Comparison of ENCODE assay signal across 19 cellular contexts in the genomic region with DNA sequence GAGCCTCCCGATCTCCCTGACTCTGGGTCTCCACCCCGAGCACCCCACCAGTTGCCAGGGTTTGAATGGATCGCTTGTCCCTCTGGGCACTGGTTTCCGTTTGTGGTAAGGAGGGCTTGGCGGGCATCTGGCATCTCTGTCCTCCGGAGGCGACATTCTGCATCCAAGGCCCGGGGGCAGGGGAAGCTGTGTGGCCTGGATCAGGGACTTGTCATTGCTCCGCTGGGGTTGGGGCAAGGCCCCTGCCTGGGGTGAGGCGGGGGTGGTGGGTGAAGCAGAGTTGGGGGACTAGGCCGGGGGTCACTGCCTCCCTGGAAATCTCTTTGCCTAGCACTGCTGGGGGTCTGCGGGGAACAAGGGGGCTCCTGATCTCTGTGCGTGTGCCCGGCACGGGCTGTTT. TPM values are rescaled to one million over a fixed set of nuclear protein-coding genes. Genes with fewer than 3 reads are reported as not detected.
DNase-seq lines count a peak whose midpoint lies in the region; ATAC-seq and TF ChIP-seq lines count a peak whose summit lies in the region.
"Had no signal": no experiment of that assay in that cellular context is flagged by ENCODE, and none has a peak within 500 bp of the region (broad histone marks: within the 10 kb centered on the region; RNA-seq: fewer than 3 reads in every experiment).

No MANE protein-coding gene starts in this region.

- no peak for DNase-seq in heart right ventricle
- no peak for DNase-seq in Right ventricle myocardium inferior (ENCODE audit: missing footprints)
- DNase-seq in substantia nigra (lab: John Stamatoyannopoulos, UW): no peak
- no peak for DNase-seq in MM.1S
- no peak for DNase-seq in NCI-H1092 treated with DMSO at 0.1 percent for 48 hours (lab: John Stamatoyannopoulos, UW)
- DNase-seq: CD4-positive, alpha-beta memory T cell; DMS153; DMS79; GDM1; GOT3; HCEC 1CT; IMR-90 had no signal

- no peak for TF ChIP-seq EP300 in neural cell (conservative IDR thresholded peaks at IDR 0.05; ENCODE audit: poor library complexity, severe bottlenecking)

- TF ChIP-seq CTCF in heart right ventricle (IDR thresholded peaks at IDR 0.05): no peak
- TF ChIP-seq CTCF in neural cell (IDR thresholded peaks at IDR 0.05; ENCODE audit: poor library complexity, severe bottlenecking): no peak
- TF ChIP-seq CTCF in MM.1S (IDR thresholded peaks at IDR 0.05; ENCODE audit: low read length): no peak

- 89 to 92% methylated on average over 15 of the region's 15 CpGs for WGBS in heart right ventricle, 2 donors

- no peaks in the 10 kb centered on the region for H3F3A ChIP-seq in neural cell (ENCODE audit: insufficient read depth, low read length, poor library complexity, severe bottlenecking)
- no peaks in the 10 kb centered on the region for H3F3A ChIP-seq in MM.1S (ENCODE audit: insufficient read depth, low read length)

- H3K4me3 ChIP-seq in heart right ventricle (no peak overlapping the region), HUES48 (ENCODE audit: low read depth, low read length) (no peak overlapping the region), neural cell (ENCODE audit: low read length) (peak overlapping the region; percentile 54), MM.1S (ENCODE audit: low read length) (no peak overlapping the region)
- H3K4me3 ChIP-seq in BLaER1 treated with 17β-estradiol and CSF1 and Interleukin-3, amounts not matched to agents 10 nM and 100 nM: no peak overlapping the region
- H3K4me3 ChIP-seq: K562 had no signal

- H3K4me1 ChIP-seq in heart right ventricle (peaks cover 6 to 54% (median 41%) of the 10 kb centered on the region in 9 donors), HUES48 (ENCODE audit: control insufficient read depth, insufficient read depth, low read length) (peaks cover 30% of the 10 kb centered on the region), MM.1S (ENCODE audit: low read length) (no peaks in the 10 kb centered on the region)
- peaks cover 36 to 64% (median 55%) of the 10 kb centered on the region in 10 experiments for H3K4me1 ChIP-seq in BLaER1 treated with 17β-estradiol and CSF1 and Interleukin-3, amounts not matched to agents 10 nM and 100 nM

- peaks cover 0 to 77% (median 42%) of the 10 kb centered on the region in 11 experiments; a peak in 17 of 22 replicates for H4K20me1 ChIP-seq in BLaER1 treated with 17β-estradiol and CSF1 and Interleukin-3, amounts not matched to agents 10 nM and 100 nM
- H4K20me1 ChIP-seq in neural cell (ENCODE audit: insufficient read depth) (no peaks in the 10 kb centered on the region), MM.1S (ENCODE audit: insufficient read depth, low read length) (no peaks in the 10 kb centered on the region)

- H2AFZ ChIP-seq in neural cell (ENCODE audit: low read depth, low read length): no peak overlapping the region
- H2AFZ ChIP-seq in MM.1S (ENCODE audit: low read length): no peak overlapping the region

- no peaks in the 10 kb centered on the region for H3K79me2 ChIP-seq in neural cell (replicated peaks; ENCODE audit: insufficient read depth, low read length)
- no peaks in the 10 kb centered on the region for H3K79me2 ChIP-seq in MM.1S (ENCODE audit: low read length)

- H3K36me3 ChIP-seq in heart right ventricle (peaks cover 0 to 15% (median 0%) of the 10 kb centered on the region in 9 donors), HUES48 (ENCODE audit: control insufficient read depth, insufficient read depth, low read length) (peaks cover 24% of the 10 kb centered on the region), neural cell (ENCODE audit: insufficient read depth, low read length) (no peaks in the 10 kb centered on the region), MM.1S (replicated peaks; ENCODE audit: insufficient read depth, low read length) (no peaks in the 10 kb centered on the region)
- peaks cover 0 to 31% (median 6%) of the 10 kb centered on the region in 11 experiments; a peak in 9 of 22 replicates for H3K36me3 ChIP-seq in BLaER1 treated with 17β-estradiol and CSF1 and Interleukin-3, amounts not matched to agents 10 nM and 100 nM

- H3K9me3 ChIP-seq in heart right ventricle (no peaks in the 10 kb centered on the region), HUES48 (ENCODE audit: control insufficient read depth, insufficient read depth, low read length) (no peaks in the 10 kb centered on the region), neural cell (ENCODE audit: low read length) (no peaks in the 10 kb centered on the region), MM.1S (replicated peaks; ENCODE audit: insufficient read depth, low read length) (no peaks in the 10 kb centered on the region)
- H3K9me3 ChIP-seq in BLaER1 treated with 17β-estradiol and CSF1 and Interleukin-3, amounts not matched to agents 10 nM and 100 nM (replicated peaks in 1 of 11): no peaks in the 10 kb centered on the region

- no peaks in the 10 kb centered on the region for H3K9me2 ChIP-seq in neural cell (ENCODE audit: insufficient read depth, low read length)
- H3K9me2 ChIP-seq in MM.1S (replicated peaks; ENCODE audit: insufficient read depth, low read length): no peaks in the 10 kb centered on the region

- no peak for ATAC-seq in heart right ventricle
- no peak for ATAC-seq in Right ventricle myocardium inferior
- ATAC-seq: K562 had no signal

- intact Hi-C loops in heart right ventricle (cut with DNase I): no loop called here
- intact Hi-C loops in Right ventricle myocardium inferior (cut with DNase I): no loop called here

- peak overlapping the region; percentile 7 to 96 (median 88); a peak in 20 of 22 replicates for H3K4me2 ChIP-seq in BLaER1 treated with 17β-estradiol and CSF1 and Interleukin-3, amounts not matched to agents 10 nM and 100 nM
- H3K4me2 ChIP-seq in neural cell (ENCODE audit: low read length): no peak overlapping the region
- H3K4me2 ChIP-seq in MM.1S (ENCODE audit: low read depth, low read length): no peak overlapping the region

- peak overlapping the region in 6 of 11 experiments; percentile 9 to 44 (median 21); a peak in 7 of 22 replicates for H3K9ac ChIP-seq in BLaER1 treated with 17β-estradiol and CSF1 and Interleukin-3, amounts not matched to agents 10 nM and 100 nM
- no peak overlapping the region for H3K9ac ChIP-seq in HUES48 (ENCODE audit: low read depth, low read length)
- H3K9ac ChIP-seq in neural cell (ENCODE audit: low read length): peak overlapping the region; percentile 68
- no peak overlapping the region for H3K9ac ChIP-seq in MM.1S (ENCODE audit: low read length)

- no peak for TF ChIP-seq RAD21 in neural cell (conservative IDR thresholded peaks at IDR 0.05)

- H3K27ac ChIP-seq in heart right ventricle (peak overlapping the region in 7 of 10 donors; percentile 30 to 79 (median 68)), HUES48 (ENCODE audit: low read depth, low read length) (peak overlapping the region; percentile 71), neural cell (ENCODE audit: low read length) (peak overlapping the region; percentile 90), substantia nigra (ENCODE audit: low read depth, low read length, poor library complexity, severe bottlenecking) (no peak overlapping the region), MM.1S (ENCODE audit: low read length) (no peak overlapping the region)
- H3K27ac ChIP-seq in BLaER1 treated with 17β-estradiol and CSF1 and Interleukin-3, amounts not matched to agents 10 nM and 100 nM: no peak overlapping the region
- H3K27ac ChIP-seq: HL-60 had no signal

- H3K27me3 ChIP-seq in heart right ventricle (no peaks in the 10 kb centered on the region), HUES48 (ENCODE audit: control insufficient read depth, insufficient read depth, low read length) (no peaks in the 10 kb centered on the region), neural cell (ENCODE audit: insufficient read depth, low read depth, low read length) (no peaks in the 10 kb centered on the region), MM.1S (replicated peaks; ENCODE audit: insufficient read depth, low read length) (peaks cover 8% of the 10 kb centered on the region; the same call in 1 of the 2 replicates)
- peaks cover 0 to 10% (median 0%) of the 10 kb centered on the region in 11 experiments; a peak in 1 of 22 replicates for H3K27me3 ChIP-seq in BLaER1 treated with 17β-estradiol and CSF1 and Interleukin-3, amounts not matched to agents 10 nM and 100 nM

TF ChIP-seq in neural cell, 6 proteins besides CTCF, POLR2A, EP300 and RAD21:
- TF ChIP-seq, protein P1, sequence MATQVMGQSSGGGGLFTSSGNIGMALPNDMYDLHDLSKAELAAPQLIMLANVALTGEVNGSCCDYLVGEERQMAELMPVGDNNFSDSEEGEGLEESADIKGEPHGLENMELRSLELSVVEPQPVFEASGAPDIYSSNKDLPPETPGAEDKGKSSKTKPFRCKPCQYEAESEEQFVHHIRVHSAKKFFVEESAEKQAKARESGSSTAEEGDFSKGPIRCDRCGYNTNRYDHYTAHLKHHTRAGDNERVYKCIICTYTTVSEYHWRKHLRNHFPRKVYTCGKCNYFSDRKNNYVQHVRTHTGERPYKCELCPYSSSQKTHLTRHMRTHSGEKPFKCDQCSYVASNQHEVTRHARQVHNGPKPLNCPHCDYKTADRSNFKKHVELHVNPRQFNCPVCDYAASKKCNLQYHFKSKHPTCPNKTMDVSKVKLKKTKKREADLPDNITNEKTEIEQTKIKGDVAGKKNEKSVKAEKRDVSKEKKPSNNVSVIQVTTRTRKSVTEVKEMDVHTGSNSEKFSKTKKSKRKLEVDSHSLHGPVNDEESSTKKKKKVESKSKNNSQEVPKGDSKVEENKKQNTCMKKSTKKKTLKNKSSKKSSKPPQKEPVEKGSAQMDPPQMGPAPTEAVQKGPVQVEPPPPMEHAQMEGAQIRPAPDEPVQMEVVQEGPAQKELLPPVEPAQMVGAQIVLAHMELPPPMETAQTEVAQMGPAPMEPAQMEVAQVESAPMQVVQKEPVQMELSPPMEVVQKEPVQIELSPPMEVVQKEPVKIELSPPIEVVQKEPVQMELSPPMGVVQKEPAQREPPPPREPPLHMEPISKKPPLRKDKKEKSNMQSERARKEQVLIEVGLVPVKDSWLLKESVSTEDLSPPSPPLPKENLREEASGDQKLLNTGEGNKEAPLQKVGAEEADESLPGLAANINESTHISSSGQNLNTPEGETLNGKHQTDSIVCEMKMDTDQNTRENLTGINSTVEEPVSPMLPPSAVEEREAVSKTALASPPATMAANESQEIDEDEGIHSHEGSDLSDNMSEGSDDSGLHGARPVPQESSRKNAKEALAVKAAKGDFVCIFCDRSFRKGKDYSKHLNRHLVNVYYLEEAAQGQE (IDR thresholded peaks at IDR 0.05; ENCODE audit: borderline replicate concordance): no peak
- TF ChIP-seq SMC3 (conservative IDR thresholded peaks at IDR 0.05; ENCODE audit: poor library complexity): no peak
- no peak for TF ChIP-seq POLR2AphosphoS5 (IDR thresholded peaks at IDR 0.05)
- no peak for TF ChIP-seq TAF1 (IDR thresholded peaks at IDR 0.05; ENCODE audit: low read depth)
- TF ChIP-seq MXI1 (conservative IDR thresholded peaks at IDR 0.05; ENCODE audit: poor library complexity, severe bottlenecking): no peak
- TF ChIP-seq EZH2 (IDR thresholded peaks at IDR 0.05; ENCODE audit: borderline replicate concordance, insufficient read depth, low read length, poor library complexity, severe bottlenecking): no peak

RNA-seq across cellular contexts. Expression of a gene that starts 30.2 kb away (rescaled TPM):
- total RNA-seq in heart right ventricle (10 to 100 TPM in 1 of 10 donors, 1 to 10 TPM in 9; 5.7 to 12.2 (median 6.7) TPM), Right ventricle myocardium inferior (6.4 TPM)
- polyA plus RNA-seq in heart right ventricle (1 to 10 TPM; 4.1 to 5.9 TPM), neural cell (11.2 and 12.2 TPM in 2 replicates)
- polyA minus RNA-seq in neural cell: 24.1 and 31.9 TPM in 2 replicates
- total RNA-seq: B cell, IMR-90 had no signal
- polyA plus RNA-seq: CD14-positive monocyte, IMR-90, K562 had no signal

Comparison
In these comparisons a context has a peak if more than half of its experiments do, and no peak if none do; other contexts are left out.
1. H3K27ac ChIP-seq: peak in heart right ventricle (7 of 10), HUES48 (single experiment) and neural cell (single experiment); none in BLaER1 treated with 17β-estradiol and CSF1 and Interleukin-3, amounts not matched to agents 10 nM and 100 nM (0 of 11), substantia nigra (single experiment) and MM.1S (single experiment).
2. H3K4me2 ChIP-seq: peak in BLaER1 treated with 17β-estradiol and CSF1 and Interleukin-3, amounts not matched to agents 10 nM and 100 nM (11 of 11); none in neural cell (single experiment) and MM.1S (single experiment).
3. H3K9ac ChIP-seq: peak in BLaER1 treated with 17β-estradiol and CSF1 and Interleukin-3, amounts not matched to agents 10 nM and 100 nM (6 of 11) and neural cell (single experiment); none in HUES48 (single experiment) and MM.1S (single experiment).